ENCODE assay signal across 1 cellular context in genomic region chr12:14257734-14258467, GRCh38.
A peak's percentile ranks its signal among the peaks of the same experiment; 100 is the strongest.
TF ChIP-seq lines count a peak whose summit lies in the region.

No MANE protein-coding gene starts in this region.

TF ChIP-seq in HepG2, 621 proteins besides CTCF, POLR2A, EP300 and RAD21 (continued from another document and continues in another):
- TF ChIP-seq PRDM4 (CRISPR knock-in tag; IDR thresholded peaks at IDR 0.05; ENCODE audit: borderline replicate concordance): no peak
- no peak for TF ChIP-seq RERE (CRISPR knock-in tag; IDR thresholded peaks at IDR 0.05; ENCODE audit: low read depth)
- TF ChIP-seq ZBTB49 (CRISPR knock-in tag; IDR thresholded peaks at IDR 0.05; ENCODE audit: borderline replicate concordance): no peak
- no peak for TF ChIP-seq HNRNPUL1 (IDR thresholded peaks at IDR 0.05; ENCODE audit: low read depth, low read length)
- no peak for TF ChIP-seq SP4 (CRISPR knock-in tag; IDR thresholded peaks at IDR 0.05)
- TF ChIP-seq IKZF5 (CRISPR knock-in tag; IDR thresholded peaks at IDR 0.05): peak; percentile 92
- no peak for TF ChIP-seq MTA3 (CRISPR knock-in tag; IDR thresholded peaks at IDR 0.05)
- no peak for TF ChIP-seq ZNF33A (CRISPR knock-in tag; IDR thresholded peaks at IDR 0.05; ENCODE audit: borderline replicate concordance)
- no peak for TF ChIP-seq IRF9 (CRISPR knock-in tag; IDR thresholded peaks at IDR 0.05; ENCODE audit: borderline replicate concordance)
- no peak for TF ChIP-seq CBX2 (IDR thresholded peaks at IDR 0.05; ENCODE audit: low read depth, low read length)
- no peak for TF ChIP-seq CBX2 (CRISPR knock-in tag; IDR thresholded peaks at IDR 0.05; ENCODE audit: low read depth)
- TF ChIP-seq ZNF891 (CRISPR knock-in tag; IDR thresholded peaks at IDR 0.05): no peak
- no peak for TF ChIP-seq ATRX (CRISPR knock-in tag; IDR thresholded peaks at IDR 0.05; ENCODE audit: borderline replicate concordance)
- TF ChIP-seq XBP1 (CRISPR knock-in tag; IDR thresholded peaks at IDR 0.05): no peak
- TF ChIP-seq MAF1 (CRISPR knock-in tag; IDR thresholded peaks at IDR 0.05; ENCODE audit: borderline replicate concordance): 0 out of 2 replicates have a peak, but pooled peaks have one; percentile 40
- TF ChIP-seq ZNF230 (CRISPR knock-in tag; IDR thresholded peaks at IDR 0.05): peak; percentile 80; the same call in 1 of the 2 replicates
- TF ChIP-seq ZNF281 (CRISPR knock-in tag; IDR thresholded peaks at IDR 0.05; ENCODE audit: borderline replicate concordance): peak; percentile 94
- no peak for TF ChIP-seq ZNF484 (CRISPR knock-in tag; IDR thresholded peaks at IDR 0.05; ENCODE audit: borderline replicate concordance, low read depth)
- TF ChIP-seq ZNF260 (CRISPR knock-in tag; IDR thresholded peaks at IDR 0.05; ENCODE audit: borderline replicate concordance, low read depth): no peak
- TF ChIP-seq DRAP1 (CRISPR knock-in tag; IDR thresholded peaks at IDR 0.05): 0 out of 2 replicates have a peak, but pooled peaks have one; percentile 13
- TF ChIP-seq PPARG (CRISPR knock-in tag; conservative IDR thresholded peaks at IDR 0.05): peak; percentile 23; the same call in 1 of the 2 replicates
- no peak for TF ChIP-seq SNRNP70 (IDR thresholded peaks at IDR 0.05; ENCODE audit: low read depth, low read length)
- no peak for TF ChIP-seq ZFP36L1 (CRISPR knock-in tag; IDR thresholded peaks at IDR 0.05)
- TF ChIP-seq ZKSCAN8 (CRISPR knock-in tag; IDR thresholded peaks at IDR 0.05; ENCODE audit: borderline replicate concordance): peak; percentile 31; the same call in 1 of the 2 replicates
- no peak for TF ChIP-seq DNMT3B (CRISPR knock-in tag; conservative IDR thresholded peaks at IDR 0.05)
- no peak for TF ChIP-seq TSC22D2 (CRISPR knock-in tag; IDR thresholded peaks at IDR 0.05; ENCODE audit: borderline replicate concordance)
- TF ChIP-seq SNAPC2 (CRISPR knock-in tag; IDR thresholded peaks at IDR 0.05): no peak
- TF ChIP-seq ZNF430 (CRISPR knock-in tag; IDR thresholded peaks at IDR 0.05): no peak
- TF ChIP-seq MEF2D (CRISPR knock-in tag; IDR thresholded peaks at IDR 0.05): 0 out of 2 replicates have a peak, but pooled peaks have one; percentile 61
- TF ChIP-seq KMT2B (CRISPR knock-in tag; IDR thresholded peaks at IDR 0.05): peak; percentile 51; the same call in 1 of the 2 replicates
- TF ChIP-seq SIN3A (IDR thresholded peaks at IDR 0.05; ENCODE audit: borderline replicate concordance, low read depth, low read length): no peak
- TF ChIP-seq PCBP1 (IDR thresholded peaks at IDR 0.05; ENCODE audit: borderline replicate concordance, low read depth, low read length): no peak
- peak; percentile 81; the same call in 1 of the 2 replicates for TF ChIP-seq ZNF782 (CRISPR knock-in tag; IDR thresholded peaks at IDR 0.05; ENCODE audit: borderline replicate concordance)
- no peak for TF ChIP-seq PLSCR1 (CRISPR knock-in tag; IDR thresholded peaks at IDR 0.05; ENCODE audit: borderline replicate concordance)
- peak; percentile 47; the same call in 1 of the 2 replicates for TF ChIP-seq CREM (IDR thresholded peaks at IDR 0.05)
- TF ChIP-seq CREM (CRISPR knock-in tag; IDR thresholded peaks at IDR 0.05): no peak
- 0 out of 2 replicates have a peak, but pooled peaks have one; percentile 48 for TF ChIP-seq RFXANK (CRISPR knock-in tag; IDR thresholded peaks at IDR 0.05)
- TF ChIP-seq ZNF160 (CRISPR knock-in tag; IDR thresholded peaks at IDR 0.05): peak; percentile 70; the same call in 1 of the 2 replicates
- no peak for TF ChIP-seq NONO (IDR thresholded peaks at IDR 0.05)
- TF ChIP-seq NONO (CRISPR knock-in tag; conservative IDR thresholded peaks at IDR 0.05): peak; percentile 61
- TF ChIP-seq YY1 (IDR thresholded peaks at IDR 0.05; ENCODE audit: insufficient read depth, insufficient replicate concordance, low read depth, low read length): peak; percentile 76
- TF ChIP-seq POLR2G (IDR thresholded peaks at IDR 0.05; ENCODE audit: low read depth, low read length): peak; percentile 62; the same call in 1 of the 2 replicates
- TF ChIP-seq U2AF1 (optimal IDR thresholded peaks at IDR 0.05; ENCODE audit: low read depth, low read length): no peak
- TF ChIP-seq ZFP41 (CRISPR knock-in tag; IDR thresholded peaks at IDR 0.05; ENCODE audit: borderline replicate concordance): no peak
- TF ChIP-seq FOXK2 (IDR thresholded peaks at IDR 0.05): no peak
- TF ChIP-seq BCL6 (CRISPR knock-in tag; IDR thresholded peaks at IDR 0.05): peak; percentile 68
- peak; percentile 63; the same call in 1 of the 2 replicates for TF ChIP-seq ZNF292 (CRISPR knock-in tag; IDR thresholded peaks at IDR 0.05; ENCODE audit: borderline replicate concordance, low read depth)
- no peak for TF ChIP-seq ZNF550 (CRISPR knock-in tag; IDR thresholded peaks at IDR 0.05; ENCODE audit: borderline replicate concordance)
- TF ChIP-seq MTA1 (CRISPR knock-in tag; IDR thresholded peaks at IDR 0.05; ENCODE audit: borderline replicate concordance): no peak
- TF ChIP-seq ISX (CRISPR knock-in tag; conservative IDR thresholded peaks at IDR 0.05): no peak
- TF ChIP-seq PHF5A (CRISPR knock-in tag; IDR thresholded peaks at IDR 0.05; ENCODE audit: low read depth, unreplicated experiment): no peak
